ENCODE assay signal across 3 cellular contexts in genomic region chr9:36160121-36160520, GRCh38. TPM values are rescaled to one million over a fixed set of nuclear protein-coding genes. Genes with fewer than 3 reads are reported as not detected.
"Had no signal": no experiment of that assay in that cellular context is flagged by ENCODE, and none has a peak within 500 bp of the region (broad histone marks: within the 10 kb centered on the region; RNA-seq: fewer than 3 reads in every experiment).

No MANE protein-coding gene starts in this region.

RNA-seq across cellular contexts. Expression of gene CCIN, which starts 9.1 kb away (rescaled TPM):
- total RNA-seq: activated CD8-positive, alpha-beta T cell treated with anti-CD3 and anti-CD28 coated beads for 36 hours; Peyer's patch; Right ventricle myocardium superior had no signal
